Comparison of ENCODE assay signal across 12 cellular contexts in genomic region chr2:157747695-157748370, GRCh38.
DNase-seq lines count a peak whose midpoint lies in the region; ATAC-seq and TF ChIP-seq lines count a peak whose summit lies in the region.
"Had no signal": no experiment of that assay in that cellular context is flagged by ENCODE, and none has a peak within 500 bp of the region (broad histone marks: within the 10 kb centered on the region; RNA-seq: fewer than 3 reads in every experiment).

No MANE protein-coding gene starts in this region.

- H3K4me3 ChIP-seq in epithelial cell of esophagus (ENCODE audit: low read length), result no peak overlapping the region
- H3K4me3 ChIP-seq in H7 (ENCODE audit: insufficient read depth, low read depth, low read length), result no peak overlapping the region
- H3K4me3 ChIP-seq: thoracic aorta had no signal

- DNase-seq in GM13976 (ENCODE audit: low spot score), result peak; percentile 18
- peak; percentile 60 for DNase-seq in epithelial cell of esophagus (ENCODE audit: low read depth)
- DNase-seq in posterior vena cava (ENCODE audit: low spot score), result peak; percentile 79
- no peak for DNase-seq in mesenteric fat pad (ENCODE audit: low spot score)
- DNase-seq in dedifferentiated amniotic fluid mesenchymal stem cell (ENCODE audit: extremely low spot score), result no peak
- no peak for DNase-seq in H7
- DNase-seq in NCI-H2196 (lab: John Stamatoyannopoulos, UW; ENCODE audit: unreplicated experiment), result no peak
- DNase-seq: activated CD4-positive, alpha-beta T cell treated with anti-CD3 and anti-CD28 coated beads for 4 hours; NCI-H774; occipital lobe had no signal

- H3K36me3 ChIP-seq in H7 (replicated peaks; ENCODE audit: control insufficient read depth, insufficient read depth, low read length), result no peaks in the 10 kb centered on the region

- intact Hi-C loops in posterior vena cava (cut with DNase I), result no loop called here

- no peak for TF ChIP-seq CTCF in GM13976 (IDR thresholded peaks at IDR 0.05; ENCODE audit: borderline replicate concordance, control extremely low read depth, extremely low read depth, insufficient read depth, missing control alignments)
- TF ChIP-seq CTCF in epithelial cell of esophagus (IDR thresholded peaks at IDR 0.05; ENCODE audit: insufficient read depth, low read depth, low read length, missing control alignments), result no peak

- peak; percentile 33 for ATAC-seq in HG02798 (IDR thresholded peaks at IDR 0.05; ENCODE audit: poor library complexity, unreplicated experiment)

- no peaks in the 10 kb centered on the region for H3K27me3 ChIP-seq in H7 (ENCODE audit: control insufficient read depth, insufficient read depth, low read length)

- in situ Hi-C loops in GM13976 (cut with MboI; ENCODE audit: low sequenced_read_pairs, unreplicated experiment), result no loop called here

Comparison
In these comparisons a context has a peak if more than half of its experiments do, and no peak if none do; other contexts are left out.
1. DNase-seq: peak in GM13976 (single experiment), epithelial cell of esophagus (single experiment) and posterior vena cava (single experiment); none in mesenteric fat pad (single experiment), dedifferentiated amniotic fluid mesenchymal stem cell (single experiment), H7 (single experiment) and NCI-H2196 (single experiment).